37 cellular contexts compared by ENCODE assay signal in genomic region chr19:8074501-8074900, GRCh38. TPM values are rescaled to one million over a fixed set of nuclear protein-coding genes. Genes with fewer than 3 reads are reported as not detected.
"Had no signal": no experiment of that assay in that cellular context is flagged by ENCODE, and none has a peak within 500 bp of the region (broad histone marks: within the 10 kb centered on the region; RNA-seq: fewer than 3 reads in every experiment).

No MANE protein-coding gene starts in this region.

- H3K27me3 ChIP-seq: adrenal gland, ascending aorta, cardiac muscle cell, esophagus muscularis mucosa, foreskin keratinocyte, heart right ventricle, left lung, right atrium auricular region, tibial nerve had no signal

- H3K27ac ChIP-seq: adrenal gland, ascending aorta, cardiac muscle cell, coronary artery, dorsolateral prefrontal cortex, esophagus muscularis mucosa, foreskin keratinocyte, heart right ventricle, left lung, lower lobe of right lung, right atrium auricular region, suprapubic skin, tibial nerve, VCaP had no signal

- DNase-seq: activated CD4-positive, alpha-beta T cell treated with anti-CD3 and anti-CD28 coated beads for 48 hours; activated CD4-positive, alpha-beta T cell treated with anti-CD3 and anti-CD28 coated beads, Interleukin-2, amount 50 U/mL, for 48 hours; activated CD8-positive, alpha-beta memory T cell treated with anti-CD3 and anti-CD28 coated beads, Interleukin-2, amount 50 U/mL, for 4 hours; activated effector memory CD4-positive, alpha-beta T cell treated with anti-CD3 and anti-CD28 coated beads, Interleukin-2, amount 50 U/mL, for 16 hours; activated naive CD4-positive, alpha-beta T cell treated with anti-CD3 and anti-CD28 coated beads for 36 hours; activated naive CD8-positive, alpha-beta T cell treated with anti-CD3 and anti-CD28 coated beads for 36 hours; activated T-cell treated with anti-CD3 and anti-CD28 coated beads, Interleukin-2, amount 50 U/mL, for 1 hour; adrenal gland; cerebellar nuclear complex; dorsolateral prefrontal cortex; effector memory CD8-positive, alpha-beta T cell; foreskin keratinocyte; heart right ventricle; lower lobe of right lung; mesenchymal stem cell; occipital lobe; stimulated activated CD4-positive, alpha-beta T cell treated with anti-CD3 and anti-CD28 coated beads, Interleukin-15, amount 100 ng/mL, for 24 hours; stimulated activated CD4-positive, alpha-beta T cell treated with anti-CD3 and anti-CD28 coated beads, Interleukin-2, amount 100 ng/mL, for 24 hours; stimulated activated naive CD4-positive, alpha-beta T cell; T-helper 9 cell had no signal

- H3K27ac Mint-ChIP-seq: activated naive CD4-positive, alpha-beta T cell treated with anti-CD3 and anti-CD28 coated beads for 36 hours; activated naive CD8-positive, alpha-beta T cell treated with anti-CD3 and anti-CD28 coated beads for 36 hours; activated T-helper 1 cell treated with anti-CD3 and anti-CD28 coated beads, Interleukin-12 subunit alpha, Interleukin-12 subunit beta, Interleukin-2, Interleukin-4 antibody, amounts not matched to agents 30 ng/mL and 10 ng/mL and 1 ng/mL, durations not matched to agents 14 hours and 24 hours and 36 hours had no signal

- H3K4me1 ChIP-seq: adrenal gland, ascending aorta, esophagus muscularis mucosa, foreskin keratinocyte, heart right ventricle, left lung, lower lobe of right lung, right atrium auricular region, suprapubic skin, tibial nerve had no signal

- ATAC-seq: activated CD4-positive, CD25-positive, alpha-beta regulatory T cell treated with anti-CD3 and anti-CD28 coated beads, Interleukin-2, amount 50 U/mL, for 24 hours; effector memory CD8-positive, alpha-beta T cell; foreskin keratinocyte; heart right ventricle; left lung; lower lobe of right lung; naive thymus-derived CD8-positive, alpha-beta T cell had no signal

- H3K4me3 ChIP-seq: adrenal gland, ascending aorta, cardiac muscle cell, coronary artery, dorsolateral prefrontal cortex, esophagus muscularis mucosa, heart right ventricle, left lung, lower lobe of right lung, right atrium auricular region, suprapubic skin, tibial nerve had no signal

- H3K4me3 Mint-ChIP-seq: activated naive CD4-positive, alpha-beta T cell treated with anti-CD3 and anti-CD28 coated beads for 36 hours; activated naive CD8-positive, alpha-beta T cell treated with anti-CD3 and anti-CD28 coated beads for 36 hours; activated T-helper 1 cell treated with anti-CD3 and anti-CD28 coated beads, Interleukin-12 subunit alpha, Interleukin-12 subunit beta, Interleukin-2, Interleukin-4 antibody, amounts not matched to agents 30 ng/mL and 10 ng/mL and 1 ng/mL, durations not matched to agents 14 hours and 24 hours and 36 hours; brain; effector memory CD8-positive, alpha-beta T cell; neural crest cell had no signal

- H3K27me3 Mint-ChIP-seq: activated naive CD8-positive, alpha-beta T cell treated with anti-CD3 and anti-CD28 coated beads for 36 hours; brain had no signal

- H3K36me3 ChIP-seq: adrenal gland, ascending aorta, cardiac muscle cell, esophagus muscularis mucosa, heart right ventricle, left lung, lower lobe of right lung, right atrium auricular region, suprapubic skin, tibial nerve had no signal

- H3K4me1 Mint-ChIP-seq: brain had no signal

RNA-seq across cellular contexts. Expression of gene CCL25, which starts 21.9 kb away (rescaled TPM):
- total RNA-seq: activated CD8-positive, alpha-beta memory T cell treated with anti-CD3 and anti-CD28 coated beads for 36 hours; activated naive CD4-positive, alpha-beta T cell treated with anti-CD3 and anti-CD28 coated beads for 36 hours; activated T-helper 1 cell treated with anti-CD3 and anti-CD28 coated beads, Interleukin-12 subunit alpha, Interleukin-12 subunit beta, Interleukin-2, Interleukin-4 antibody, amounts not matched to agents 30 ng/mL and 10 ng/mL and 1 ng/mL, durations not matched to agents 14 hours and 24 hours and 36 hours; ascending aorta; cardiac muscle cell; esophagus muscularis mucosa; foreskin keratinocyte; heart right ventricle; left lung; lower lobe of right lung; naive thymus-derived CD8-positive, alpha-beta T cell; neural crest cell; pulmonary artery endothelial cell; right atrium auricular region; suprapubic skin; tibial nerve; ureter had no signal
- polyA plus RNA-seq: adrenal gland, cardiac muscle cell, foreskin keratinocyte, heart right ventricle had no signal
